Comparison of ENCODE assay signal across 18 cellular contexts in the genomic region with DNA sequence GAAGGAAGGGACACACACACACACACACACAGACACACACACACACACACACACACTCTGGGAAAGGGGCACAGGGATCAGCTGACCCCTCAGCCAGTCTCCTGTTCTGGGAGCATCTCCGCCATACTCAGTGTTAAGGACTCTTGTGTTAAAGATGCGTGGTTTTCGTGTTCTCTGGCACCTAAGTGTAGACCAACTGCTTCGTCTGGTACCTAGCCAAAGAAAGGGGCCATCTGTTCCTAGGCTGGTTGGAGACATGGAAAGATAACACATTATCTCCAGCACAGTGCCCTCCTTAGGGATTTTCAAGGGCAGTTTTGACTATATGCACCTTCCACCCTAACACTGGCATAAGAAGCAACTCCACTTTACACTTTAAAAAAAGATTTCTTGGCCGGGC.
A peak's percentile ranks its signal among the peaks of the same experiment; 100 is the strongest.
DNase-seq lines count a peak whose midpoint lies in the region; ATAC-seq and TF ChIP-seq lines count a peak whose summit lies in the region.
"Had no signal": no experiment of that assay in that cellular context is flagged by ENCODE, and none has a peak within 500 bp of the region (broad histone marks: within the 10 kb centered on the region; RNA-seq: fewer than 3 reads in every experiment).

No MANE protein-coding gene starts in this region.

- H3K27ac Mint-ChIP-seq in neural crest cell (ENCODE audit: unreplicated experiment), result peak overlapping the region; percentile 45
- no peak overlapping the region for H3K27ac Mint-ChIP-seq in activated naive CD4-positive, alpha-beta T cell treated with anti-CD3 and anti-CD28 coated beads, Interleukin-2, amount 10 ng/mL, durations not matched to agents 7 days and 5 days
- H3K27ac Mint-ChIP-seq: CD8-positive, alpha-beta T cell had no signal

- H3K9ac ChIP-seq in SK-N-SH, result no peak overlapping the region

- no peak overlapping the region for H3K4me3 ChIP-seq in SK-N-SH (ENCODE audit: low read depth in 2 of 2, low read length in 1 of 2)

- H3K27ac ChIP-seq in SK-N-SH (ENCODE audit: low read depth in 2 of 2, low read length in 1 of 2), result no peak overlapping the region
- H3K27ac ChIP-seq: 22Rv1 had no signal

- TF ChIP-seq CTCF in SK-N-SH (IDR thresholded peaks at IDR 0.05) (no peak), neural crest cell (conservative IDR thresholded peaks at IDR 0.05) (no peak), omental fat pad (IDR thresholded peaks at IDR 0.05) (no peak)

- no peaks in the 10 kb centered on the region for H3K27me3 Mint-ChIP-seq in neural crest cell (ENCODE audit: low read depth)
- H3K27me3 Mint-ChIP-seq in activated naive CD4-positive, alpha-beta T cell treated with anti-CD3 and anti-CD28 coated beads, Interleukin-2, amount 10 ng/mL, durations not matched to agents 7 days and 5 days, result peaks cover 21% of the 10 kb centered on the region

- no peak for ATAC-seq in SK-N-SH treated with all-trans-retinoic acid at 6 μM for 48 hours
- ATAC-seq in HG02973 (IDR thresholded peaks at IDR 0.05; ENCODE audit: unreplicated experiment), result no peak
- no peak for ATAC-seq in omental fat pad (ENCODE audit: low FRiP score)
- ATAC-seq: CD8-positive, alpha-beta T cell; Panc1 had no signal

- H4K20me1 ChIP-seq in SK-N-SH (ENCODE audit: insufficient read depth), result no peaks in the 10 kb centered on the region

- no peaks in the 10 kb centered on the region for H3K27me3 ChIP-seq in SK-N-SH (ENCODE audit: insufficient read depth)

- no peak overlapping the region for H2AFZ ChIP-seq in SK-N-SH (ENCODE audit: low read depth)

- CTCF ChIA-PET in SK-N-SH (lab: Yijun Ruan, JAX), result no interaction called here
- CTCF ChIA-PET in activated naive CD4-positive, alpha-beta T cell treated with anti-CD3 and anti-CD28 coated beads, Interleukin-2, amount 10 ng/mL, durations not matched to agents 7 days and 5 days (lab: Charles Lee), result no interaction called here

- POLR2A ChIA-PET in SK-N-SH (lab: Yijun Ruan, JAX), result no interaction called here

- 75% methylated on average over 5 of the region's 5 CpGs for WGBS in SK-N-SH (ENCODE audit: low lambda C conversion rate)

- no peaks in the 10 kb centered on the region for H3K36me3 Mint-ChIP-seq in neural crest cell (ENCODE audit: low read depth)
- no peaks in the 10 kb centered on the region for H3K36me3 Mint-ChIP-seq in activated naive CD4-positive, alpha-beta T cell treated with anti-CD3 and anti-CD28 coated beads, Interleukin-2, amount 10 ng/mL, durations not matched to agents 7 days and 5 days
- H3K36me3 Mint-ChIP-seq: CD8-positive, alpha-beta T cell had no signal

- no peak for TF ChIP-seq EP300 in SK-N-SH (IDR thresholded peaks at IDR 0.05; ENCODE audit: borderline replicate concordance in 1 of 2, low read depth in 1 of 2, low read length in 1 of 2)

- no peak for TF ChIP-seq RAD21 in SK-N-SH (IDR thresholded peaks at IDR 0.05; ENCODE audit: low read length)

- no peaks in the 10 kb centered on the region for H3F3A ChIP-seq in SK-N-SH (replicated peaks; ENCODE audit: insufficient read depth)

- H3K4me1 ChIP-seq in SK-N-SH (ENCODE audit: control insufficient read depth in 1 of 2, insufficient read depth in 2 of 2, low read depth in 1 of 2, low read length in 1 of 2), result no peaks in the 10 kb centered on the region; a peak in 1 of 4 replicates

- peaks cover 19% of the 10 kb centered on the region for H3K4me1 Mint-ChIP-seq in neural crest cell
- no peaks in the 10 kb centered on the region for H3K4me1 Mint-ChIP-seq in activated naive CD4-positive, alpha-beta T cell treated with anti-CD3 and anti-CD28 coated beads, Interleukin-2, amount 10 ng/mL, durations not matched to agents 7 days and 5 days

- H3K4me2 ChIP-seq in SK-N-SH, result no peak overlapping the region

- no peaks in the 10 kb centered on the region for H3K9me3 Mint-ChIP-seq in neural crest cell
- H3K9me3 Mint-ChIP-seq in activated naive CD4-positive, alpha-beta T cell treated with anti-CD3 and anti-CD28 coated beads, Interleukin-2, amount 10 ng/mL, durations not matched to agents 7 days and 5 days, result no peaks in the 10 kb centered on the region
- H3K9me3 Mint-ChIP-seq: CD8-positive, alpha-beta T cell had no signal

- H3K4me3 Mint-ChIP-seq in neural crest cell, result no peak overlapping the region
- H3K4me3 Mint-ChIP-seq in activated naive CD4-positive, alpha-beta T cell treated with anti-CD3 and anti-CD28 coated beads, Interleukin-2, amount 10 ng/mL, durations not matched to agents 7 days and 5 days, result no peak overlapping the region
- H3K4me3 Mint-ChIP-seq: CD8-positive, alpha-beta T cell had no signal

- no peaks in the 10 kb centered on the region for H3K9me2 ChIP-seq in SK-N-SH

- H3K9me3 ChIP-seq in SK-N-SH, result no peaks in the 10 kb centered on the region

- DNase-seq in SK-N-SH (peak; percentile 10), NCI-H2171 treated with DMSO at 0.1 percent for 48 hours (lab: John Stamatoyannopoulos, UW) (peak; percentile 94), cerebellar nuclear complex (lab: John Stamatoyannopoulos, UW) (peak; percentile 40 to 78), neural crest cell (ENCODE audit: low read depth, low spot score) (no peak), omental fat pad (ENCODE audit: low spot score) (no peak)
- DNase-seq in activated naive CD4-positive, alpha-beta T cell treated with anti-CD3 and anti-CD28 coated beads, Interleukin-2, amount 10 ng/mL, durations not matched to agents 7 days and 5 days, result no peak
- DNase-seq: CD8-positive, alpha-beta T cell; EL; Karpas-422; NCI-H187; NCI-H2107; NCI-H226; NK-92 treated with Interleukin-12 subunit alpha and Interleukin-12 subunit beta, amount 100 ng/mL, for 24 hours; SIG-M5 had no signal

- H3K79me2 ChIP-seq in SK-N-SH (ENCODE audit: insufficient read depth), result no peaks in the 10 kb centered on the region

- no peaks in the 10 kb centered on the region for H3K36me3 ChIP-seq in SK-N-SH (replicated peaks in 1 of 2; ENCODE audit: control insufficient read depth in 1 of 2, insufficient read depth in 2 of 2, low read length in 1 of 2)

TF ChIP-seq in SK-N-SH, 30 proteins besides CTCF, POLR2A, EP300 and RAD21 (continues in another document):
- TF ChIP-seq TAF1 (IDR thresholded peaks at IDR 0.05; ENCODE audit: borderline replicate concordance, low read depth, low read length) (no peak), SMC3 (IDR thresholded peaks at IDR 0.05; ENCODE audit: low read depth, low read length) (no peak), NFIC (IDR thresholded peaks at IDR 0.05; ENCODE audit: borderline replicate concordance) (no peak), YY1 (IDR thresholded peaks at IDR 0.05; ENCODE audit: low read depth) (no peak), FOSL2 (IDR thresholded peaks at IDR 0.05; ENCODE audit: borderline replicate concordance, low read depth) (no peak)
- TF ChIP-seq, protein P1, sequence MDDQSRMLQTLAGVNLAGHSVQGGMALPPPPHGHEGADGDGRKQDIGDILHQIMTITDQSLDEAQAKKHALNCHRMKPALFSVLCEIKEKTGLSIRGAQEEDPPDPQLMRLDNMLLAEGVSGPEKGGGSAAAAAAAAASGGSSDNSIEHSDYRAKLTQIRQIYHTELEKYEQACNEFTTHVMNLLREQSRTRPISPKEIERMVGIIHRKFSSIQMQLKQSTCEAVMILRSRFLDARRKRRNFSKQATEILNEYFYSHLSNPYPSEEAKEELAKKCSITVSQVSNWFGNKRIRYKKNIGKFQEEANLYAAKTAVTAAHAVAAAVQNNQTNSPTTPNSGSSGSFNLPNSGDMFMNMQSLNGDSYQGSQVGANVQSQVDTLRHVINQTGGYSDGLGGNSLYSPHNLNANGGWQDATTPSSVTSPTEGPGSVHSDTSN (IDR thresholded peaks at IDR 0.05), result no peak

TF ChIP-seq in SK-N-SH treated with all-trans-retinoic acid at 6 μM for 48 hours, 23 proteins besides CTCF, POLR2A, EP300 and RAD21:
- no peak for TF ChIP-seq BACH2 (CRISPR knock-in tag; IDR thresholded peaks at IDR 0.05; ENCODE audit: borderline replicate concordance)

Comparison
In these comparisons a context has a peak if more than half of its experiments do, and no peak if none do; other contexts are left out.
1. DNase-seq: peak in SK-N-SH (single experiment), NCI-H2171 treated with DMSO at 0.1 percent for 48 hours (single experiment) and cerebellar nuclear complex (2 of 2); none in neural crest cell (single experiment), activated naive CD4-positive, alpha-beta T cell treated with anti-CD3 and anti-CD28 coated beads, Interleukin-2, amount 10 ng/mL, durations not matched to agents 7 days and 5 days (single experiment) and omental fat pad (single experiment).